Comparison of ENCODE assay signal across 9 cellular contexts in genomic region chr12:120100630-120101029, GRCh38. TPM values are rescaled to one million over a fixed set of nuclear protein-coding genes. Genes with fewer than 3 reads are reported as not detected.
DNase-seq lines count a peak whose midpoint lies in the region; TF ChIP-seq lines count a peak whose summit lies in the region.
"Had no signal": no experiment of that assay in that cellular context is flagged by ENCODE, and none has a peak within 500 bp of the region (broad histone marks: within the 10 kb centered on the region; RNA-seq: fewer than 3 reads in every experiment).

No MANE protein-coding gene starts in this region.

- H2BK15ac ChIP-seq in mesenchymal stem cell (ENCODE audit: low read depth, poor library complexity, severe bottlenecking): no peak overlapping the region

- H3K9me3 ChIP-seq in duodenal mucosa (ENCODE audit: control insufficient read depth in 1 of 2, low read length in 2 of 2) (no peaks in the 10 kb centered on the region), mesenchymal stem cell (ENCODE audit: control insufficient read depth, low read length) (no peaks in the 10 kb centered on the region), tibial artery (no peaks in the 10 kb centered on the region), HAP-1 (no peaks in the 10 kb centered on the region)
- H3K9me3 ChIP-seq: colonic mucosa had no signal

- no peak for DNase-seq in activated CD4-positive, alpha-beta T cell treated with anti-CD3 and anti-CD28 coated beads, Interleukin-2, amount 10 ng/mL, durations not matched to agents 7 days and 5 days
- DNase-seq in activated CD4-positive, alpha-beta T cell treated with anti-CD3 and anti-CD28 coated beads, Interleukin-2, amount 10 ng/mL, durations not matched to agents 24 days and 14 days: no peak
- DNase-seq in mesenchymal stem cell (no peak), tibial artery (peak; percentile 77 to 94), HAP-1 (ENCODE audit: low spot score in 2 of 2) (no peak)
- no peak for DNase-seq in effector CD4-positive, alpha-beta T cell
- no peak for DNase-seq in activated CD4-positive, alpha-beta T cell treated with anti-CD3 and anti-CD28 coated beads for 1 hour
- DNase-seq: colonic mucosa had no signal

- H3K4me3 ChIP-seq in duodenal mucosa (ENCODE audit: low read depth in 1 of 2, low read length in 2 of 2) (no peak overlapping the region), mesenchymal stem cell (ENCODE audit: insufficient read depth in 1 of 2, low read depth in 1 of 2, low read length in 2 of 2) (no peak overlapping the region), tibial artery (no peak overlapping the region), HAP-1 (no peak overlapping the region)
- H3K4me3 ChIP-seq: colonic mucosa had no signal

- no peaks in the 10 kb centered on the region for H3K27me3 Mint-ChIP-seq in activated CD4-positive, alpha-beta T cell treated with anti-CD3 and anti-CD28 coated beads, Interleukin-2, amount 10 ng/mL, durations not matched to agents 7 days and 5 days
- H3K27me3 Mint-ChIP-seq in activated CD4-positive, alpha-beta T cell treated with anti-CD3 and anti-CD28 coated beads, Interleukin-2, amount 10 ng/mL, durations not matched to agents 24 days and 14 days: no peaks in the 10 kb centered on the region

- no peak overlapping the region for H3K9ac ChIP-seq in duodenal mucosa (ENCODE audit: low read depth in 1 of 2, low read length in 2 of 2)
- peak overlapping the region; percentile 65 for H3K9ac ChIP-seq in mesenchymal stem cell (ENCODE audit: low read length)

- H2BK5ac ChIP-seq in mesenchymal stem cell (ENCODE audit: low read depth, low read length, poor library complexity, severe bottlenecking): no peak overlapping the region

- H3K36me3 ChIP-seq in duodenal mucosa (ENCODE audit: control insufficient read depth in 1 of 2, insufficient read depth in 2 of 2, low read length in 2 of 2): peaks cover 42 to 83% of the 10 kb centered on the region in 2 donors
- peaks cover 70 to 92% of the 10 kb centered on the region in 2 experiments for H3K36me3 ChIP-seq in mesenchymal stem cell (ENCODE audit: control insufficient read depth in 1 of 2, insufficient read depth in 2 of 2, low read depth in 1 of 2, low read length in 2 of 2)
- peaks cover 43 to 83% (median 66%) of the 10 kb centered on the region in 3 donors for H3K36me3 ChIP-seq in tibial artery
- H3K36me3 ChIP-seq in HAP-1 (replicated peaks): peaks cover 48% of the 10 kb centered on the region

- H3K4me1 ChIP-seq in duodenal mucosa (ENCODE audit: control insufficient read depth in 1 of 2, insufficient read depth in 2 of 2, low read length in 2 of 2): peaks cover 8 to 35% of the 10 kb centered on the region in 2 donors
- peaks cover 20% of the 10 kb centered on the region for H3K4me1 ChIP-seq in mesenchymal stem cell (ENCODE audit: control insufficient read depth, insufficient read depth, low read depth, low read length)
- peaks cover 0 to 28% (median 25%) of the 10 kb centered on the region in 4 donors for H3K4me1 ChIP-seq in tibial artery
- H3K4me1 ChIP-seq in HAP-1: no peaks in the 10 kb centered on the region

- H2AK5ac ChIP-seq in mesenchymal stem cell (ENCODE audit: low read length, severe bottlenecking): no peak overlapping the region

- POLR2A ChIA-PET in activated CD4-positive, alpha-beta T cell treated with anti-CD3 and anti-CD28 coated beads, Interleukin-2, amount 10 ng/mL, durations not matched to agents 7 days and 5 days (lab: Charles Lee): no interaction called here

- H2AFZ ChIP-seq in mesenchymal stem cell (ENCODE audit: low read depth, low read length): no peak overlapping the region

- H3K36me3 Mint-ChIP-seq in activated CD4-positive, alpha-beta T cell treated with anti-CD3 and anti-CD28 coated beads, Interleukin-2, amount 10 ng/mL, durations not matched to agents 7 days and 5 days (ENCODE audit: low read depth): peaks cover 32% of the 10 kb centered on the region
- H3K36me3 Mint-ChIP-seq in activated CD4-positive, alpha-beta T cell treated with anti-CD3 and anti-CD28 coated beads, Interleukin-2, amount 10 ng/mL, durations not matched to agents 24 days and 14 days (ENCODE audit: low read depth): peaks cover 44% of the 10 kb centered on the region

- H4K91ac ChIP-seq in mesenchymal stem cell (ENCODE audit: low read length): no peak overlapping the region

- H3K4me3 Mint-ChIP-seq in activated CD4-positive, alpha-beta T cell treated with anti-CD3 and anti-CD28 coated beads, Interleukin-2, amount 10 ng/mL, durations not matched to agents 7 days and 5 days: no peak overlapping the region
- H3K4me3 Mint-ChIP-seq in activated CD4-positive, alpha-beta T cell treated with anti-CD3 and anti-CD28 coated beads, Interleukin-2, amount 10 ng/mL, durations not matched to agents 24 days and 14 days: no peak overlapping the region

- H3K23ac ChIP-seq in mesenchymal stem cell (ENCODE audit: low read length in 2 of 2): no peak overlapping the region

- 96% methylated on average over 21 of the region's 21 CpGs for WGBS in mesenchymal stem cell

- H3K27me3 ChIP-seq in duodenal mucosa (ENCODE audit: control insufficient read depth in 1 of 2, insufficient read depth in 2 of 2, low read length in 2 of 2): no peaks in the 10 kb centered on the region
- no peaks in the 10 kb centered on the region for H3K27me3 ChIP-seq in mesenchymal stem cell (ENCODE audit: control insufficient read depth in 1 of 2, insufficient read depth in 1 of 2, low read length in 2 of 2)
- H3K27me3 ChIP-seq in tibial artery: no peaks in the 10 kb centered on the region
- H3K27me3 ChIP-seq in HAP-1 (ENCODE audit: low read depth): no peaks in the 10 kb centered on the region
- H3K27me3 ChIP-seq: colonic mucosa had no signal

- no peak overlapping the region for H4K8ac ChIP-seq in mesenchymal stem cell (ENCODE audit: low read length)

- H2BK12ac ChIP-seq in mesenchymal stem cell (ENCODE audit: low read length in 2 of 2): no peak overlapping the region

- H3K27ac ChIP-seq in duodenal mucosa (ENCODE audit: low read depth, low read length) (peak overlapping the region; percentile 1), mesenchymal stem cell (ENCODE audit: low read length, poor library complexity, severe bottlenecking) (no peak overlapping the region), tibial artery (peak overlapping the region; percentile 48 to 65)
- H3K27ac ChIP-seq: colonic mucosa had no signal

- intact Hi-C loops in activated CD4-positive, alpha-beta T cell treated with anti-CD3 and anti-CD28 coated beads, Interleukin-2, amount 10 ng/mL, durations not matched to agents 24 days and 14 days (cut with micrococcal nuclease): no loop called here
- intact Hi-C loops in tibial artery (cut with DNase I; ENCODE audit: low total_unique reads): no loop called here

- no peak for TF ChIP-seq CTCF in tibial artery (IDR thresholded peaks at IDR 0.05)

- no peak overlapping the region for H3K4me2 ChIP-seq in mesenchymal stem cell (ENCODE audit: low read length, poor library complexity, severe bottlenecking)

- no peak overlapping the region for H2BK120ac ChIP-seq in mesenchymal stem cell (ENCODE audit: low read depth, low read length)

- H3K14ac ChIP-seq in mesenchymal stem cell (ENCODE audit: low read length in 2 of 2): no peak overlapping the region

- peaks cover 53% of the 10 kb centered on the region for H3K79me1 ChIP-seq in mesenchymal stem cell (replicated peaks; ENCODE audit: low read length, poor library complexity, severe bottlenecking)

- in situ Hi-C loops in HAP-1 (cut with MboI; ENCODE audit: low sequenced_read_pairs): no loop called here

- CTCF ChIA-PET in activated CD4-positive, alpha-beta T cell treated with anti-CD3 and anti-CD28 coated beads, Interleukin-2, amount 10 ng/mL, durations not matched to agents 7 days and 5 days (lab: Charles Lee): interaction anchor here (0.5 to 3.9 kb wide), 5 partner anchors 8 to 121 kb away, joined by 3 to 19 read pairs (median 3); no protein-coding TSS in a partner anchor

- peaks cover 24% of the 10 kb centered on the region for H3K4me1 Mint-ChIP-seq in activated CD4-positive, alpha-beta T cell treated with anti-CD3 and anti-CD28 coated beads, Interleukin-2, amount 10 ng/mL, durations not matched to agents 7 days and 5 days
- peaks cover 17% of the 10 kb centered on the region for H3K4me1 Mint-ChIP-seq in activated CD4-positive, alpha-beta T cell treated with anti-CD3 and anti-CD28 coated beads, Interleukin-2, amount 10 ng/mL, durations not matched to agents 24 days and 14 days

- no peak overlapping the region for H3K4ac ChIP-seq in mesenchymal stem cell (ENCODE audit: low read depth in 1 of 2, low read length in 2 of 2)

- no peaks in the 10 kb centered on the region for H3K9me3 Mint-ChIP-seq in activated CD4-positive, alpha-beta T cell treated with anti-CD3 and anti-CD28 coated beads, Interleukin-2, amount 10 ng/mL, durations not matched to agents 7 days and 5 days
- no peaks in the 10 kb centered on the region for H3K9me3 Mint-ChIP-seq in activated CD4-positive, alpha-beta T cell treated with anti-CD3 and anti-CD28 coated beads, Interleukin-2, amount 10 ng/mL, durations not matched to agents 24 days and 14 days

- peak overlapping the region; percentile 25 for H3K27ac Mint-ChIP-seq in activated CD4-positive, alpha-beta T cell treated with anti-CD3 and anti-CD28 coated beads, Interleukin-2, amount 10 ng/mL, durations not matched to agents 7 days and 5 days
- no peak overlapping the region for H3K27ac Mint-ChIP-seq in activated CD4-positive, alpha-beta T cell treated with anti-CD3 and anti-CD28 coated beads, Interleukin-2, amount 10 ng/mL, durations not matched to agents 24 days and 14 days

- H3K18ac ChIP-seq in mesenchymal stem cell (ENCODE audit: low read depth in 1 of 2, low read length in 2 of 2): no peak overlapping the region

RNA-seq across cellular contexts. Expression of gene RAB35, which starts 15.9 kb away (rescaled TPM):
- 10 to 100 TPM; 76.5 TPM for total RNA-seq in activated CD4-positive, alpha-beta T cell treated with anti-CD3 and anti-CD28 coated beads, Interleukin-2, amount 10 ng/mL, durations not matched to agents 7 days and 5 days
- 82.0 and 83.3 TPM in 2 replicates for total RNA-seq in activated CD4-positive, alpha-beta T cell treated with anti-CD3 and anti-CD28 coated beads, Interleukin-2, amount 10 ng/mL, durations not matched to agents 24 days and 14 days
- polyA plus RNA-seq in mesenchymal stem cell (2013, experiment 1 of 2): 43.5 TPM
- polyA plus RNA-seq in mesenchymal stem cell (2013, experiment 2 of 2): 42.8 TPM

Comparison
In these comparisons a context has a peak if more than half of its experiments do, and no peak if none do; other contexts are left out.
1. DNase-seq: peak in tibial artery (2 of 2); none in activated CD4-positive, alpha-beta T cell treated with anti-CD3 and anti-CD28 coated beads, Interleukin-2, amount 10 ng/mL, durations not matched to agents 7 days and 5 days (single experiment), activated CD4-positive, alpha-beta T cell treated with anti-CD3 and anti-CD28 coated beads, Interleukin-2, amount 10 ng/mL, durations not matched to agents 24 days and 14 days (single experiment), mesenchymal stem cell (single experiment), HAP-1 (0 of 2), effector CD4-positive, alpha-beta T cell (single experiment) and activated CD4-positive, alpha-beta T cell treated with anti-CD3 and anti-CD28 coated beads for 1 hour (single experiment).